27 cellular contexts compared by ENCODE assay signal in genomic region chr14:24986206-24986893, GRCh38.
A peak's percentile ranks its signal among the peaks of the same experiment; 100 is the strongest.
DNase-seq lines count a peak whose midpoint lies in the region; ATAC-seq and TF ChIP-seq lines count a peak whose summit lies in the region.
"Had no signal": no experiment of that assay in that cellular context is flagged by ENCODE, and none has a peak within 500 bp of the region (broad histone marks: within the 10 kb centered on the region; RNA-seq: fewer than 3 reads in every experiment).

No MANE protein-coding gene starts in this region.

- no peak overlapping the region for H3K4me3 ChIP-seq in fibroblast of villous mesenchyme (ENCODE audit: low read depth, low read length)
- H3K4me3 ChIP-seq: A549 had no signal

- H3K36me3 Mint-ChIP-seq in activated CD4-positive, alpha-beta memory T cell treated with anti-CD3 and anti-CD28 coated beads, Interleukin-2, amount 10 ng/mL, durations not matched to agents 7 days and 5 days (ENCODE audit: low read depth) = no peaks in the 10 kb centered on the region
- H3K36me3 Mint-ChIP-seq: naive thymus-derived CD4-positive, alpha-beta T cell had no signal

- no peak for TF ChIP-seq CTCF in fibroblast of villous mesenchyme (IDR thresholded peaks at IDR 0.05; ENCODE audit: insufficient read depth, low read depth, low read length)

- POLR2A ChIA-PET in activated CD4-positive, alpha-beta memory T cell treated with anti-CD3 and anti-CD28 coated beads, Interleukin-2, amount 10 ng/mL, durations not matched to agents 7 days and 5 days (lab: Charles Lee) = no interaction called here

- DNase-seq in Ammon's horn (ENCODE audit: low spot score) (peak; percentile 30), NCI-H2029 (lab: John Stamatoyannopoulos, UW) (peak; percentile 43), fibroblast of villous mesenchyme (ENCODE audit: low read depth) (peak; percentile 60), midbrain (lab: John Stamatoyannopoulos, UW) (peak; percentile 22), COLO829 (ENCODE audit: low spot score) (no peak), COLO668 (lab: John Stamatoyannopoulos, UW; ENCODE audit: unreplicated experiment) (no peak)
- DNase-seq in activated CD4-positive, alpha-beta memory T cell treated with anti-CD3 and anti-CD28 coated beads, Interleukin-2, amount 10 ng/mL, durations not matched to agents 7 days and 5 days = no peak
- DNase-seq: activated B cell treated with CpG ODN at 0.5 μM for 24 hours; activated CD8-positive, alpha-beta T cell treated with anti-CD3 and anti-CD28 coated beads, Interleukin-2, amount 10 ng/mL, durations not matched to agents 7 days and 5 days; activated T-cell treated with anti-CD3 and anti-CD28 coated beads, Interleukin-2, amount 50 U/mL, for 1 hour; Calu3; effector CD4-positive, alpha-beta T cell; erythroblast; foreskin melanocyte; mesendoderm; naive thymus-derived CD4-positive, alpha-beta T cell; NCI-H1105; NCI-H2107; NCI-H524 treated with DMSO at 0.1 percent for 48 hours; retina; RPMI8226 had no signal

- ATAC-seq in HG02763 (IDR thresholded peaks at IDR 0.05; ENCODE audit: unreplicated experiment) = no peak
- ATAC-seq: A549; activated CD8-positive, alpha-beta T cell treated with anti-CD3 and anti-CD28 coated beads, Interleukin-2, amount 10 ng/mL, durations not matched to agents 7 days and 5 days; HepG2; naive thymus-derived CD4-positive, alpha-beta T cell; SK-N-SH treated with all-trans-retinoic acid at 6 μM for 48 hours had no signal

- no peak overlapping the region for H3K27ac Mint-ChIP-seq in activated CD4-positive, alpha-beta memory T cell treated with anti-CD3 and anti-CD28 coated beads, Interleukin-2, amount 10 ng/mL, durations not matched to agents 7 days and 5 days
- H3K27ac Mint-ChIP-seq: activated B cell treated with CpG ODN at 0.5 μM for 24 hours; activated CD8-positive, alpha-beta T cell treated with anti-CD3 and anti-CD28 coated beads, Interleukin-2, amount 10 ng/mL, durations not matched to agents 7 days and 5 days; naive thymus-derived CD4-positive, alpha-beta T cell; T-helper 2 cell treated with Interferon-gamma antibody and Interleukin-4, amounts not matched to agents 5 μg/mL and 100 μg/mL, for 36 hours had no signal

- CTCF ChIA-PET in activated CD4-positive, alpha-beta memory T cell treated with anti-CD3 and anti-CD28 coated beads, Interleukin-2, amount 10 ng/mL, durations not matched to agents 7 days and 5 days (lab: Charles Lee) = no interaction called here

- H3K9me3 Mint-ChIP-seq in activated CD4-positive, alpha-beta memory T cell treated with anti-CD3 and anti-CD28 coated beads, Interleukin-2, amount 10 ng/mL, durations not matched to agents 7 days and 5 days = no peaks in the 10 kb centered on the region
- H3K9me3 Mint-ChIP-seq: activated B cell treated with CpG ODN at 0.5 μM for 24 hours; central memory CD8-positive, alpha-beta T cell; T-helper 2 cell treated with Interferon-gamma antibody and Interleukin-4, amounts not matched to agents 5 μg/mL and 100 μg/mL, for 36 hours had no signal

- H3K27me3 Mint-ChIP-seq in activated CD4-positive, alpha-beta memory T cell treated with anti-CD3 and anti-CD28 coated beads, Interleukin-2, amount 10 ng/mL, durations not matched to agents 7 days and 5 days = peaks cover 10% of the 10 kb centered on the region
- H3K27me3 Mint-ChIP-seq: activated B cell treated with CpG ODN at 0.5 μM for 24 hours had no signal

- H3K4me3 Mint-ChIP-seq in activated CD4-positive, alpha-beta memory T cell treated with anti-CD3 and anti-CD28 coated beads, Interleukin-2, amount 10 ng/mL, durations not matched to agents 7 days and 5 days = no peak overlapping the region
- H3K4me3 Mint-ChIP-seq: activated B cell treated with CpG ODN at 0.5 μM for 24 hours; activated CD8-positive, alpha-beta T cell treated with anti-CD3 and anti-CD28 coated beads, Interleukin-2, amount 10 ng/mL, durations not matched to agents 7 days and 5 days; central memory CD8-positive, alpha-beta T cell; naive thymus-derived CD4-positive, alpha-beta T cell; T-helper 2 cell treated with Interferon-gamma antibody and Interleukin-4, amounts not matched to agents 5 μg/mL and 100 μg/mL, for 36 hours had no signal

- H3K4me1 Mint-ChIP-seq in activated CD4-positive, alpha-beta memory T cell treated with anti-CD3 and anti-CD28 coated beads, Interleukin-2, amount 10 ng/mL, durations not matched to agents 7 days and 5 days = no peaks in the 10 kb centered on the region
- H3K4me1 Mint-ChIP-seq: activated B cell treated with CpG ODN at 0.5 μM for 24 hours; central memory CD8-positive, alpha-beta T cell had no signal

Comparison
In these comparisons a context has a peak if more than half of its experiments do, and no peak if none do; other contexts are left out.
1. DNase-seq: peak in Ammon's horn (single experiment), NCI-H2029 (single experiment), fibroblast of villous mesenchyme (single experiment) and midbrain (single experiment); none in activated CD4-positive, alpha-beta memory T cell treated with anti-CD3 and anti-CD28 coated beads, Interleukin-2, amount 10 ng/mL, durations not matched to agents 7 days and 5 days (single experiment), COLO829 (single experiment) and COLO668 (single experiment).